In the genomic region with DNA sequence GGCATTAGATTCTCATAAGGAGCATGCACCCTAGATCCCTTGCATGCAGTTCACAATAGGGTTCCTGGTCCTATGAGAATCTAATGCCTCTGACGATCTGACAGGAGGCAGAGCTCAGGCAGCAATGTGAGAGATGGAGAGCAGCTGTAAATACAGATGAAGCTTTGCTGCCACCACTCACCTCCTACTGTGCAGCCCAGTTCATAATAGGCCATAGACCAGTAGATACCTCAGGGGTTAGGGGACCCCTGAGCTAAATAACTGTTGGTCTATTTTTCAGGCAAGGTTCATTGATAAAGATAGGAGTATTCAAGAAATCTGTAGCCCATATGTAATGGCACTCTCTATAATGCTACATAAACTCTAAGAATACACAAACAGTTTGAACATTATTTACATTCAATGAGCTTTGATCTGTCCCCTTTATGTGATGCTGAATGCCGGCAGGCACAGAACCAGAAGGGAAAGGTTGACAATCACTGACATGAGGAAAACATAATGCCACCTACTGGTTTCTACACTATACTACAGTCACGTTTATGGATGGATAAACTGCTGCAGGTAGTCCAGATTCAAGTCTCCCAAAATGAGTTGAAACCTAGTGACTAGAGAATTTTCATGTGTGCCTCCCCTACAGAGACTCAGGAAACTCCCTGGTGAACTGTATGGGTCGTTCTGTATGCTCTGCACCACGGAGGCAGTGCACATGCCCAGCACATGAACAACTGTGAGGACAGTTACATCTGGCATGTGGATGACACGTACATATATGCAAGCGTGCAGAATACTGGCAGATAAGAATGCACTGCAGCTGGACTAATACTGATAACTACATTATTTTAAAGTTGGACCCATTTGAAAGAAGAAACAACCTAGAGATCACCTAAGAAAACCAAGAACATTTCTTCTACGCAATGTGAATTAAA, we compare ENCODE assay signal across 7 cellular contexts.
DNase-seq lines count a peak whose midpoint lies in the region; ATAC-seq, FAIRE-seq and TF ChIP-seq lines count a peak whose summit lies in the region.

No MANE protein-coding gene starts in this region.

- H3K4me2 ChIP-seq in trophoblast cell (ENCODE audit: low read length) = no peak overlapping the region

- no peak overlapping the region for H3K18ac ChIP-seq in trophoblast cell (ENCODE audit: low read length)

- no peaks in the 10 kb centered on the region for H3K79me1 ChIP-seq in trophoblast cell (ENCODE audit: low read length)

- H4K12ac ChIP-seq in trophoblast cell (ENCODE audit: low read depth, low read length) = no peak overlapping the region

- no peak overlapping the region for H2BK12ac ChIP-seq in trophoblast cell (ENCODE audit: low read length)

- H3K4me3 ChIP-seq in GM12864 (ENCODE audit: low read depth, low read length) = no peak overlapping the region
- H3K4me3 ChIP-seq in Peyer's patch = no peak overlapping the region
- H3K4me3 ChIP-seq in esophagus muscularis mucosa = no peak overlapping the region
- H3K4me3 ChIP-seq in trophoblast cell (ENCODE audit: low read depth, low read length) = no peak overlapping the region

- H3K4me1 ChIP-seq in Peyer's patch (no peaks in the 10 kb centered on the region), esophagus muscularis mucosa (peaks cover 5 to 47% (median 28%) of the 10 kb centered on the region in 4 donors), trophoblast cell (ENCODE audit: control insufficient read depth in 1 of 2, insufficient read depth in 2 of 2, low read length in 2 of 2) (no peaks in the 10 kb centered on the region)

- peak; percentile 77 for FAIRE-seq in HTR-8/SVneo (lab: Jason Lieb, UNC)

- TF ChIP-seq CTCF in GM12864 (IDR thresholded peaks at IDR 0.05; ENCODE audit: low read depth, low read length, missing control alignments) (peak; percentile 66), Peyer's patch (IDR thresholded peaks at IDR 0.05) (peak in 5 of 6 experiments; percentile 22 to 63 (median 57)), esophagus muscularis mucosa (IDR thresholded peaks at IDR 0.05) (peak; percentile 51 to 74 (median 56))

- ATAC-seq in GM21528 (IDR thresholded peaks at IDR 0.05; ENCODE audit: low FRiP score, unreplicated experiment) = peak; percentile 88

- no peak for TF ChIP-seq EP300 in esophagus muscularis mucosa (IDR thresholded peaks at IDR 0.05)

- no peak overlapping the region for H3K9ac ChIP-seq in trophoblast cell (ENCODE audit: low read length)

- H3K4ac ChIP-seq in trophoblast cell (ENCODE audit: low read depth, low read length) = no peak overlapping the region

- TF ChIP-seq POLR2A in Peyer's patch (IDR thresholded peaks at IDR 0.05) (no peak), esophagus muscularis mucosa (IDR thresholded peaks at IDR 0.05; ENCODE audit: low read depth) (no peak)

- no peak overlapping the region for H2BK120ac ChIP-seq in trophoblast cell (ENCODE audit: insufficient read depth, low read length, poor library complexity)

- H3K9me3 ChIP-seq in Peyer's patch (no peaks in the 10 kb centered on the region), esophagus muscularis mucosa (no peaks in the 10 kb centered on the region), trophoblast cell (ENCODE audit: insufficient read depth, low read depth, low read length) (no peaks in the 10 kb centered on the region)

- 61% methylated on average over 8 of the region's 8 CpGs for WGBS in esophagus muscularis mucosa
- no CpG with 5 or more reads among the region's 8 CpGs for WGBS in trophoblast cell (ENCODE audit: extremely low coverage, insufficient coverage, insufficient read length)

- no peak overlapping the region for H3K27ac ChIP-seq in Peyer's patch
- no peak overlapping the region for H3K27ac ChIP-seq in esophagus muscularis mucosa (replicated peaks in 1 of 4)
- no peak overlapping the region for H3K27ac ChIP-seq in trophoblast cell (ENCODE audit: low read depth, low read length)

- H2AFZ ChIP-seq in trophoblast cell (ENCODE audit: insufficient read depth, low read length, poor library complexity) = no peak overlapping the region

- DNase-seq in GM12864 (ENCODE audit: low read depth) (no peak), HTR-8/SVneo (ENCODE audit: insufficient read length, low spot score) (peak; percentile 31), Peyer's patch (no peak), esophagus muscularis mucosa (ENCODE audit: extremely low spot score) (no peak), trophoblast cell (peak; percentile 4 to 73)
- DNase-seq in stimulated activated CD4-positive, alpha-beta T cell treated with anti-CD3 and anti-CD28 coated beads, Interleukin-2, amount 100 ng/mL, for 48 hours = no peak

- no peaks in the 10 kb centered on the region for H3K27me3 ChIP-seq in Peyer's patch
- H3K27me3 ChIP-seq in esophagus muscularis mucosa = no peaks in the 10 kb centered on the region
- no peaks in the 10 kb centered on the region for H3K27me3 ChIP-seq in trophoblast cell (ENCODE audit: insufficient read depth, low read length)

- H3K36me3 ChIP-seq in Peyer's patch (peaks cover 0 to 17% (median 0%) of the 10 kb centered on the region in 3 donors), esophagus muscularis mucosa (peaks cover 0 to 32% (median 12%) of the 10 kb centered on the region in 4 donors), trophoblast cell (ENCODE audit: control insufficient read depth in 1 of 2, insufficient read depth in 2 of 2, low read length in 2 of 2) (peaks cover 3 to 5% of the 10 kb centered on the region in 2 experiments)

- no peak overlapping the region for H2BK5ac ChIP-seq in trophoblast cell (ENCODE audit: low read depth, low read length, poor library complexity)

- H4K91ac ChIP-seq in trophoblast cell (ENCODE audit: low read depth, low read length) = no peak overlapping the region

- no peak overlapping the region for H3K14ac ChIP-seq in trophoblast cell (ENCODE audit: low read length)

- H4K8ac ChIP-seq in trophoblast cell (ENCODE audit: low read depth, low read length) = no peak overlapping the region

- H3K23ac ChIP-seq in trophoblast cell (ENCODE audit: low read length) = no peak overlapping the region

- no peaks in the 10 kb centered on the region for H3K79me2 ChIP-seq in trophoblast cell (ENCODE audit: control insufficient read depth, insufficient read depth, low read length, poor library complexity)

- intact Hi-C loops in esophagus muscularis mucosa (cut with DNase I) = loop anchor here (5.0 kb wide), 1 partner anchor 203 kb away; no protein-coding TSS in a partner anchor

- H2AK5ac ChIP-seq in trophoblast cell (ENCODE audit: low read length) = no peak overlapping the region

Comparison
In these comparisons a context has a peak if more than half of its experiments do, and no peak if none do; other contexts are left out.
1. DNase-seq: peak in HTR-8/SVneo (single experiment) and trophoblast cell (2 of 2); none in GM12864 (single experiment), Peyer's patch (0 of 3), esophagus muscularis mucosa (single experiment) and stimulated activated CD4-positive, alpha-beta T cell treated with anti-CD3 and anti-CD28 coated beads, Interleukin-2, amount 100 ng/mL, for 48 hours (0 of 2).
2. Peak in every context shown above with its lines, with median percentiles within 50 percentile points of each other: CTCF ChIP-seq.